In genomic region chr20:57693002-57693582, GRCh38 we compare ENCODE assay signal across 10 cellular contexts. TPM values are rescaled to one million over a fixed set of nuclear protein-coding genes. Genes with fewer than 3 reads are reported as not detected.
DNase-seq lines count a peak whose midpoint lies in the region; ATAC-seq and TF ChIP-seq lines count a peak whose summit lies in the region.
"Had no signal": no experiment of that assay in that cellular context is flagged by ENCODE, and none has a peak within 500 bp of the region (broad histone marks: within the 10 kb centered on the region; RNA-seq: fewer than 3 reads in every experiment).

No MANE protein-coding gene starts in this region.

- POLR2A ChIA-PET in PC-9 (lab: Charles Lee; ENCODE audit: unreplicated experiment) = interaction anchor here (0.5 to 3.0 kb wide), 8 partner anchors 17 to 1106 kb away, joined by 3 to 25 read pairs (median 5); partner anchors contain the start of gene PMEPA1

- H3F3A ChIP-seq in PC-9 (ENCODE audit: insufficient read depth, low read depth) = peaks cover 97% of the 10 kb centered on the region

- CTCF ChIA-PET in PC-9 (lab: Charles Lee) = interaction anchor here (0.6 to 1.7 kb wide), 4 partner anchors 15 to 513 kb away, joined by 3 to 7 read pairs (median 3); no protein-coding TSS in a partner anchor

- H3K9me3 ChIP-seq in PC-9 (ENCODE audit: insufficient read depth, low read depth) = no peaks in the 10 kb centered on the region

- no peaks in the 10 kb centered on the region for H3K9me2 ChIP-seq in PC-9 (ENCODE audit: insufficient read depth)

- no peak overlapping the region for H2AFZ ChIP-seq in PC-9

- ATAC-seq in esophagus mucosa = peak; percentile 43
- ATAC-seq in HG03097 (IDR thresholded peaks at IDR 0.05; ENCODE audit: low FRiP score, unreplicated experiment) = no peak
- no peak for ATAC-seq in GM18867 (IDR thresholded peaks at IDR 0.05; ENCODE audit: unreplicated experiment)

- peak overlapping the region; percentile 96 for H3K27ac ChIP-seq in PC-9

- DNase-seq in PC-9 = peak; percentile 98 to 100
- DNase-seq in retinal pigment epithelial cell (ENCODE audit: low read depth) = no peak
- no peak for DNase-seq in NCI-H1930 (lab: John Stamatoyannopoulos, UW)
- no peak for DNase-seq in C1 segment of cervical spinal cord (lab: John Stamatoyannopoulos, UW)
- DNase-seq: GF-D8, T-helper 9 cell had no signal

- H3K79me2 ChIP-seq in PC-9 (ENCODE audit: low read depth) = peaks cover 93% of the 10 kb centered on the region

- peaks cover 31% of the 10 kb centered on the region; the same call in 1 of the 2 replicates for H3K36me3 ChIP-seq in PC-9 (ENCODE audit: low read depth)

- BruUV-seq in PC-9 (replicated peaks; lab: Mats Ljungman, UMichigan) = no TSS peak

- H4K20me1 ChIP-seq in PC-9 (ENCODE audit: insufficient read depth) = no peaks in the 10 kb centered on the region

- H3K4me3 ChIP-seq in PC-9 = peak overlapping the region; percentile 38; the same call in 1 of the 2 replicates
- H3K4me3 ChIP-seq in retinal pigment epithelial cell (ENCODE audit: low read length) = no peak overlapping the region

- H3K4me2 ChIP-seq in PC-9 = peak overlapping the region; percentile 80

- TF ChIP-seq CTCF in GM12874 (IDR thresholded peaks at IDR 0.05; ENCODE audit: insufficient read depth, low read depth, low read length) (peak; percentile 38), PC-9 (conservative IDR thresholded peaks at IDR 0.05) (peak; percentile 77), retinal pigment epithelial cell (conservative IDR thresholded peaks at IDR 0.05; ENCODE audit: low read depth, low read length) (peak; percentile 19)

- peaks cover 96% of the 10 kb centered on the region for H3K4me1 ChIP-seq in PC-9 (replicated peaks; ENCODE audit: insufficient read depth)

- intact Hi-C loops in PC-9 (cut with micrococcal nuclease; ENCODE audit: unreplicated experiment) = loop anchor here (1.0 to 10.0 kb wide), 13 partner anchors 18 to 516 kb away; partner anchors contain the start of gene PMEPA1

- no peaks in the 10 kb centered on the region for H3K27me3 ChIP-seq in PC-9 (ENCODE audit: insufficient read depth, low read depth)

RNA-seq across cellular contexts. Expression of gene PMEPA1, which starts 16.7 kb away (rescaled TPM):
- total RNA-seq in PC-9 (2021) (163 and 177 TPM in 2 replicates), esophagus mucosa (2.7 TPM)

Comparison
In these comparisons a context has a peak if more than half of its experiments do, and no peak if none do; other contexts are left out.
1. CTCF ChIP-seq: peak in every context shown above with its lines; median percentile 77 in PC-9; 38 in GM12874; 19 in retinal pigment epithelial cell.
2. DNase-seq: peak in PC-9 (2 of 2); none in retinal pigment epithelial cell (single experiment), NCI-H1930 (0 of 2) and C1 segment of cervical spinal cord (0 of 14).
3. RNA of gene PMEPA1, which starts 16.7 kb away (total RNA-seq): 163 to 177 TPM in PC-9; 2.7 TPM in esophagus mucosa (single experiment); every median in the first group is over 10 times any median in the second.